In genomic region chr20:49687595-49688567, GRCh38 we compare ENCODE assay signal across 1 cellular context.
TF ChIP-seq lines count a peak whose summit lies in the region.

No MANE protein-coding gene starts in this region.

TF ChIP-seq in K562, 482 proteins besides CTCF, POLR2A, EP300 and RAD21:
- TF ChIP-seq MECOM (CRISPR knock-in tag; IDR thresholded peaks at IDR 0.05) (peak; percentile 77), ZBTB40 (IDR thresholded peaks at IDR 0.05) (peak; percentile 88), ZBTB40 (CRISPR knock-in tag; IDR thresholded peaks at IDR 0.05) (0 out of 2 replicates have a peak, but pooled peaks have one; percentile 34), CBFA2T3 (IDR thresholded peaks at IDR 0.05) (peak; percentile 27), HOMEZ (CRISPR knock-in tag; IDR thresholded peaks at IDR 0.05) (no peak), PHF21A (IDR thresholded peaks at IDR 0.05; ENCODE audit: borderline replicate concordance, low read depth) (no peak), ZNF12 (CRISPR knock-in tag; IDR thresholded peaks at IDR 0.05) (no peak), NR2C2 (CRISPR knock-in tag; IDR thresholded peaks at IDR 0.05) (no peak), NR2C2 (tag; IDR thresholded peaks at IDR 0.05) (peak; percentile 20; the same call in 1 of the 2 replicates), CTCFL (IDR thresholded peaks at IDR 0.05; ENCODE audit: borderline replicate concordance, insufficient read depth, low read depth, low read length, poor library complexity, severe bottlenecking) (no peak), VEZF1 (CRISPR knock-in tag; IDR thresholded peaks at IDR 0.05) (0 out of 2 replicates have a peak, but pooled peaks have one; percentile 26), PBX2 (CRISPR knock-in tag; IDR thresholded peaks at IDR 0.05; ENCODE audit: low read depth) (no peak), PBX2 (tag; conservative IDR thresholded peaks at IDR 0.05; ENCODE audit: low read depth) (peak; percentile 58), CTBP1 (IDR thresholded peaks at IDR 0.05; ENCODE audit: borderline replicate concordance) (peak; percentile 35; the same call in 1 of the 2 replicates), PKNOX1 (IDR thresholded peaks at IDR 0.05) (peak; percentile 79), SIN3A (IDR thresholded peaks at IDR 0.05; ENCODE audit: borderline replicate concordance in 2 of 2, control insufficient read depth in 1 of 2, low read depth in 2 of 2, low read length in 2 of 2) (no peak), JUNB (CRISPR knock-in tag; conservative IDR thresholded peaks at IDR 0.05) (no peak), MEIS2 (IDR thresholded peaks at IDR 0.05; ENCODE audit: partially characterized antibody) (peak; percentile 92), NR2C1 (IDR thresholded peaks at IDR 0.05) (no peak), NR2C1 (tag; IDR thresholded peaks at IDR 0.05) (0 out of 2 replicates have a peak, but pooled peaks have one; percentile 34), TCF3 (CRISPR knock-in tag; IDR thresholded peaks at IDR 0.05) (peak; percentile 24; the same call in 1 of the 2 replicates), MTF1 (CRISPR knock-in tag; IDR thresholded peaks at IDR 0.05; ENCODE audit: borderline replicate concordance) (no peak)
